Comparison of ENCODE assay signal across 2 cellular contexts in genomic region chr17:58678287-58678686, GRCh38. TPM values are rescaled to one million over a fixed set of nuclear protein-coding genes. Genes with fewer than 3 reads are reported as not detected.
"Had no signal": no experiment of that assay in that cellular context is flagged by ENCODE, and none has a peak within 500 bp of the region (broad histone marks: within the 10 kb centered on the region; RNA-seq: fewer than 3 reads in every experiment).

No MANE protein-coding gene starts in this region.

RNA-seq across cellular contexts. Expression of gene TEX14, which starts 13.6 kb away (rescaled TPM):
- total RNA-seq: ascending aorta, bronchial epithelial cell had no signal
